15 cellular contexts compared by ENCODE assay signal in genomic region chr9:75181748-75182147, GRCh38.
A peak's percentile ranks its signal among the peaks of the same experiment; 100 is the strongest.
DNase-seq lines count a peak whose midpoint lies in the region; FAIRE-seq and TF ChIP-seq lines count a peak whose summit lies in the region.
"Had no signal": no experiment of that assay in that cellular context is flagged by ENCODE, and none has a peak within 500 bp of the region (broad histone marks: within the 10 kb centered on the region; RNA-seq: fewer than 3 reads in every experiment).

No MANE protein-coding gene starts in this region.

- H3K27me3 ChIP-seq in PC-9 (ENCODE audit: insufficient read depth, low read depth), result no peaks in the 10 kb centered on the region
- no peaks in the 10 kb centered on the region for H3K27me3 ChIP-seq in endothelial cell of umbilical vein (ENCODE audit: control insufficient read depth in 2 of 2, insufficient read depth in 2 of 2, low read length in 2 of 2)
- H3K27me3 ChIP-seq in neutrophil, result no peaks in the 10 kb centered on the region
- H3K27me3 ChIP-seq: sigmoid colon had no signal

- dilution Hi-C loops in endothelial cell of umbilical vein (cut with MboI; ENCODE audit: extremely low pct_ligation_motif_present, low sequenced_read_pairs), result no loop called here

- peaks cover 12% of the 10 kb centered on the region; the same call in 1 of the 2 replicates for H3K9me3 ChIP-seq in PC-9 (ENCODE audit: insufficient read depth, low read depth)
- H3K9me3 ChIP-seq in endothelial cell of umbilical vein (replicated peaks; ENCODE audit: control insufficient read depth, insufficient read depth, low read length), result no peaks in the 10 kb centered on the region
- no peaks in the 10 kb centered on the region for H3K9me3 ChIP-seq in neutrophil
- H3K9me3 ChIP-seq: sigmoid colon had no signal

- H4K20me1 ChIP-seq in PC-9 (ENCODE audit: insufficient read depth) (no peaks in the 10 kb centered on the region), endothelial cell of umbilical vein (replicated peaks; ENCODE audit: control insufficient read depth, extremely low read depth, insufficient read depth, low read length) (no peaks in the 10 kb centered on the region)

- no peak overlapping the region for H3K4me3 ChIP-seq in PC-9
- H3K4me3 ChIP-seq in endothelial cell of umbilical vein (replicated peaks in 1 of 3; ENCODE audit: insufficient read depth in 1 of 3, low read depth in 1 of 3, low read length in 3 of 3), result no peak overlapping the region
- no peak overlapping the region for H3K4me3 ChIP-seq in neutrophil (ENCODE audit: low read depth in 1 of 2, low read length in 1 of 2)
- H3K4me3 ChIP-seq: sigmoid colon had no signal

- no peaks in the 10 kb centered on the region for H3K9me1 ChIP-seq in endothelial cell of umbilical vein (replicated peaks; ENCODE audit: control insufficient read depth, extremely low read depth, insufficient read depth, low read length)

- peak overlapping the region; percentile 53 for H3K27ac ChIP-seq in PC-9
- no peak overlapping the region for H3K27ac ChIP-seq in endothelial cell of umbilical vein (ENCODE audit: insufficient read depth, low read depth, low read length)
- peak overlapping the region; percentile 1 for H3K27ac ChIP-seq in neutrophil
- H3K27ac ChIP-seq: sigmoid colon had no signal

- no peak overlapping the region for H2AFZ ChIP-seq in PC-9
- H2AFZ ChIP-seq in endothelial cell of umbilical vein (ENCODE audit: low read depth, low read length), result no peak overlapping the region

- no peak overlapping the region for H3K9ac ChIP-seq in endothelial cell of umbilical vein (replicated peaks; ENCODE audit: extremely low read depth, insufficient read depth, low read length)

- POLR2A ChIA-PET in PC-9 (lab: Charles Lee; ENCODE audit: unreplicated experiment), result no interaction called here
- POLR2A ChIA-PET in endothelial cell of umbilical vein (lab: Charles Lee), result no interaction called here

- CTCF ChIA-PET in PC-9 (lab: Charles Lee), result no interaction called here
- CTCF ChIA-PET in endothelial cell of umbilical vein (lab: Charles Lee), result interaction anchor here (1.2 to 2.3 kb wide), 7 partner anchors 10 to 90 kb away, joined by 3 to 7 read pairs (median 4); no protein-coding TSS in a partner anchor

- peaks cover 10% of the 10 kb centered on the region for H3F3A ChIP-seq in PC-9 (ENCODE audit: insufficient read depth, low read depth)

- FAIRE-seq in endothelial cell of umbilical vein (lab: Jason Lieb, UNC), result peak; percentile 77
- FAIRE-seq: HTR-8/SVneo had no signal

- H3K36me3 ChIP-seq in PC-9 (ENCODE audit: low read depth) (no peaks in the 10 kb centered on the region), endothelial cell of umbilical vein (ENCODE audit: control insufficient read depth in 2 of 2, extremely low read depth in 1 of 2, insufficient read depth in 2 of 2, low read length in 2 of 2) (no peaks in the 10 kb centered on the region), neutrophil (peaks cover 63% of the 10 kb centered on the region)
- H3K36me3 ChIP-seq: sigmoid colon had no signal

- TF ChIP-seq CTCF in PC-9 (conservative IDR thresholded peaks at IDR 0.05), result no peak
- TF ChIP-seq CTCF in endothelial cell of umbilical vein (IDR thresholded peaks at IDR 0.05; ENCODE audit: extremely low read depth in 1 of 2, insufficient read depth in 1 of 2, low read depth in 1 of 2, low read length in 2 of 2), result no peak
- TF ChIP-seq CTCF in neutrophil (IDR thresholded peaks at IDR 0.05), result no peak

- no peaks in the 10 kb centered on the region for H3K79me2 ChIP-seq in PC-9 (ENCODE audit: low read depth)
- H3K79me2 ChIP-seq in endothelial cell of umbilical vein (ENCODE audit: control insufficient read depth, insufficient read depth, low read length), result no peaks in the 10 kb centered on the region

- no peak for TF ChIP-seq POLR2A in endothelial cell of umbilical vein (IDR thresholded peaks at IDR 0.05; ENCODE audit: low read depth, low read length)

- H3K9me2 ChIP-seq in PC-9 (ENCODE audit: insufficient read depth), result no peaks in the 10 kb centered on the region

- peak overlapping the region; percentile 23 for H3K4me2 ChIP-seq in PC-9
- peak overlapping the region; percentile 2 for H3K4me2 ChIP-seq in endothelial cell of umbilical vein (ENCODE audit: insufficient read depth, low read length)

- intact Hi-C loops in PC-9 (cut with micrococcal nuclease; ENCODE audit: unreplicated experiment), result loop anchor here (10.0 kb wide), 1 partner anchor 1497 kb away; no protein-coding TSS in a partner anchor
- intact Hi-C loops in endothelial cell of umbilical vein (cut with micrococcal nuclease), result no loop called here

- BruUV-seq in PC-9 (replicated peaks; lab: Mats Ljungman, UMichigan), result no TSS peak
- no TSS peak for BruUV-seq in endothelial cell of umbilical vein (replicated peaks; lab: Mats Ljungman, UMichigan)

- DNase-seq in HCEC 1CT (peak; percentile 69), PC-9 (peak; percentile 42 to 77), endothelial cell of umbilical vein (ENCODE audit: low read depth, low spot score) (peak; percentile 54), NCI-H1048 (lab: John Stamatoyannopoulos, UW) (no peak), CD1c-positive myeloid dendritic cell (ENCODE audit: extremely low spot score) (no peak), mucosa of gallbladder (ENCODE audit: low spot score) (no peak)
- DNase-seq: activated naive CD4-positive, alpha-beta T cell; CD4-positive, CD25-positive, alpha-beta regulatory T cell; cortex of kidney; natural killer cell; NCI-H524; sigmoid colon; T1000 had no signal

- H3K4me1 ChIP-seq in PC-9 (replicated peaks; ENCODE audit: insufficient read depth), result peaks cover 14% of the 10 kb centered on the region
- H3K4me1 ChIP-seq in endothelial cell of umbilical vein (ENCODE audit: control insufficient read depth, extremely low read depth, insufficient read depth, low read length), result peaks cover 5% of the 10 kb centered on the region
- no peaks in the 10 kb centered on the region for H3K4me1 ChIP-seq in neutrophil (ENCODE audit: control insufficient read depth in 1 of 2, insufficient read depth in 1 of 2, low read depth in 1 of 2, low read length in 1 of 2)
- H3K4me1 ChIP-seq: sigmoid colon had no signal

TF ChIP-seq in endothelial cell of umbilical vein, 7 proteins besides CTCF, POLR2A, EP300 and RAD21:
- TF ChIP-seq EZH2 (IDR thresholded peaks at IDR 0.05; ENCODE audit: borderline replicate concordance, low read depth, low read length, severe bottlenecking) (no peak), JUN (IDR thresholded peaks at IDR 0.05; ENCODE audit: borderline replicate concordance, insufficient read depth, insufficient read length, low read depth) (peak; percentile 52), FOS (IDR thresholded peaks at IDR 0.05; ENCODE audit: borderline replicate concordance, insufficient read depth, low read length) (peak; percentile 89)
TF ChIP-seq in endothelial cell of umbilical vein: peak in this region for 2.

Comparison
In these comparisons a context has a peak if more than half of its experiments do, and no peak if none do; other contexts are left out.
1. DNase-seq: peak in HCEC 1CT (single experiment), PC-9 (2 of 2) and endothelial cell of umbilical vein (single experiment); none in NCI-H1048 (single experiment), CD1c-positive myeloid dendritic cell (single experiment) and mucosa of gallbladder (single experiment).